ENCODE assay signal across 21 cellular contexts in the genomic region with DNA sequence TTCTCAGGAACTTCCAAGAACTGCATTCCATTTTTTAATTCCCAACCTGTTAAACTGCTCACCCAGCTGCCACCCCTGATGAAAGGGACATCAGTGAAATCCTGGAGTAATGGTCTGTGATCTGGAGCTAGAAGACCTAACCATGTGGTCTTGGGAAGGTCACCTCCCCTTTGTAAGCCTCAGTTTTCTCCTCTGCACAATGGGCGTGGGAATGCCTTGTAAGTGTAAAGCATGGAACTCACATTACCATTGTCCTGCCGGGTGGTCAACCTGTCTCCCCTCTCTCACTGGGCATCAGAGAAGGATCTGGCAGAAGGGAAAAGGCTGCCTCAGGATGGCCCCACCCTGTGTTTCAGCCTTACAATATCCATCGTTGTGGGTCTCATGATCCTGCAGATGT.
"Had no signal": no experiment of that assay in that cellular context is flagged by ENCODE, and none has a peak within 500 bp of the region (broad histone marks: within the 10 kb centered on the region; RNA-seq: fewer than 3 reads in every experiment).

No MANE protein-coding gene starts in this region.

- H3K4me3 ChIP-seq: MG63 had no signal

- H3K9me3 ChIP-seq: MG63, SK-N-SH had no signal

- DNase-seq: Karpas-422, KG1, MG63, NCI-H1092, NCI-H1105 treated with DMSO at 0.1 percent for 48 hours, NCI-H1417 treated with DMSO at 0.1 percent for 48 hours, NCI-H146, NCI-H1694 treated with DMSO at 0.1 percent for 48 hours, NCI-H1930, NCI-H2081, NCI-H2107, NCI-H345, NCI-H446 treated with DMSO at 0.1 percent for 48 hours, NCI-H510A treated with DMSO at 0.1 percent for 48 hours, NCI-H526, NCI-H82, RPMI8226, SHP77, SK-N-SH, SW 1271 had no signal

- H3K27me3 ChIP-seq: MG63 had no signal

- H3K36me3 ChIP-seq: MG63 had no signal

- H3K27ac ChIP-seq: HL-60 had no signal
